ENCODE assay signal across 8 cellular contexts in genomic region chr9:105608685-105609598, GRCh38. TPM values are rescaled to one million over a fixed set of nuclear protein-coding genes. Genes with fewer than 3 reads are reported as not detected.
DNase-seq lines count a peak whose midpoint lies in the region; ATAC-seq, FAIRE-seq and TF ChIP-seq lines count a peak whose summit lies in the region.

No MANE protein-coding gene starts in this region.

- H3K27me3 ChIP-seq in ascending aorta (no peaks in the 10 kb centered on the region), keratinocyte (ENCODE audit: control insufficient read depth, extremely low read depth, insufficient read depth, low read length) (no peaks in the 10 kb centered on the region), transverse colon (no peaks in the 10 kb centered on the region)

- H3K9ac ChIP-seq in keratinocyte (ENCODE audit: control insufficient read depth, extremely low read depth, insufficient read depth, low read length), result no peak overlapping the region

- H3K27ac ChIP-seq in ascending aorta (no peak overlapping the region), keratinocyte (ENCODE audit: control insufficient read depth, insufficient read depth, low read length) (no peak overlapping the region), transverse colon (no peak overlapping the region)

- no peak overlapping the region for H3K4me2 ChIP-seq in keratinocyte (ENCODE audit: control insufficient read depth, extremely low read depth, insufficient read depth, low read depth, low read length)

- H3K36me3 ChIP-seq in ascending aorta, result peaks cover 3% of the 10 kb centered on the region in 2 donors
- no peaks in the 10 kb centered on the region for H3K36me3 ChIP-seq in keratinocyte (ENCODE audit: control insufficient read depth in 2 of 2, extremely low read depth in 1 of 2, insufficient read depth in 2 of 2, low read length in 2 of 2)
- H3K36me3 ChIP-seq in transverse colon, result peaks cover 0 to 4% (median 2%) of the 10 kb centered on the region in 4 donors

- 62 to 67% methylated on average over 6 of the region's 6 CpGs for WGBS in transverse colon (ENCODE audit: low coverage in 1 of 2), 2 donors

- peak; percentile 78 for FAIRE-seq in keratinocyte (lab: Jason Lieb, UNC)

- dilution Hi-C loops in keratinocyte (cut with MboI; ENCODE audit: extremely low pct_ligation_motif_present, low sequenced_read_pairs), result no loop called here

- no peaks in the 10 kb centered on the region for H3K79me2 ChIP-seq in keratinocyte (ENCODE audit: control insufficient read depth, insufficient read depth, low read length)

- intact Hi-C loops in ascending aorta (cut with DNase I), result loop anchor here (5.0 kb wide), 1 partner anchor 108 kb away; no protein-coding TSS in a partner anchor
- intact Hi-C loops in transverse colon (cut with DNase I; ENCODE audit: low total_unique reads), result loop anchor here (10.0 kb wide), 1 partner anchor 106 kb away; no protein-coding TSS in a partner anchor

- H3K4me1 ChIP-seq in ascending aorta (no peaks in the 10 kb centered on the region), keratinocyte (ENCODE audit: control insufficient read depth, extremely low read depth, insufficient read depth, low read length) (no peaks in the 10 kb centered on the region), transverse colon (no peaks in the 10 kb centered on the region)

- peak; percentile 51 for TF ChIP-seq CTCF in AG09309 (IDR thresholded peaks at IDR 0.05; ENCODE audit: control insufficient read depth, insufficient read depth, low read depth, low read length, missing control alignments)
- TF ChIP-seq CTCF in GM13976 (IDR thresholded peaks at IDR 0.05; ENCODE audit: borderline replicate concordance, control extremely low read depth, extremely low read depth, insufficient read depth, missing control alignments), result no peak
- peak; percentile 31 to 53 (median 37) for TF ChIP-seq CTCF in ascending aorta (IDR thresholded peaks at IDR 0.05)
- TF ChIP-seq CTCF in keratinocyte (optimal IDR thresholded peaks at IDR 0.05 in 1 of 3, IDR thresholded peaks at IDR 0.05 in 1 of 3, conservative IDR thresholded peaks at IDR 0.05 in 1 of 3; ENCODE audit: extremely low read depth in 1 of 3, insufficient read depth in 2 of 3, low read length in 3 of 3), result peak in 2 of 3 experiments; percentile 25 to 26
- peak; percentile 49 to 58 (median 53) for TF ChIP-seq CTCF in transverse colon (IDR thresholded peaks at IDR 0.05)

- TF ChIP-seq POLR2A in transverse colon (IDR thresholded peaks at IDR 0.05), result no peak

- peak; percentile 68 for ATAC-seq in HG02938 (IDR thresholded peaks at IDR 0.05; ENCODE audit: unreplicated experiment)

- H3K4me3 ChIP-seq in AG09309 (ENCODE audit: control insufficient read depth, low read depth, low read length) (no peak overlapping the region), ascending aorta (no peak overlapping the region), keratinocyte (ENCODE audit: control insufficient read depth in 2 of 3, extremely low read depth in 1 of 3, insufficient read depth in 2 of 3, low read depth in 1 of 3, low read length in 3 of 3) (no peak overlapping the region), transverse colon (no peak overlapping the region)

- no peaks in the 10 kb centered on the region for H3K9me3 ChIP-seq in ascending aorta
- H3K9me3 ChIP-seq in keratinocyte (ENCODE audit: control insufficient read depth, low read depth, low read length), result no peaks in the 10 kb centered on the region
- no peaks in the 10 kb centered on the region for H3K9me3 ChIP-seq in transverse colon

- no peaks in the 10 kb centered on the region for H3K9me1 ChIP-seq in keratinocyte (ENCODE audit: control insufficient read depth, extremely low read depth, insufficient read depth, low read length)

- no peaks in the 10 kb centered on the region for H4K20me1 ChIP-seq in keratinocyte (ENCODE audit: control insufficient read depth, extremely low read depth, insufficient read depth, low read length)

- DNase-seq in AG09309 (ENCODE audit: low read depth) (no peak), GM13976 (ENCODE audit: low spot score) (peak; percentile 44), NCI-H2107 treated with DMSO at 0.1 percent for 48 hours (lab: John Stamatoyannopoulos, UW; ENCODE audit: unreplicated experiment) (peak; percentile 37), ascending aorta (ENCODE audit: low spot score in 2 of 2) (no peak), keratinocyte (ENCODE audit: low read depth, low spot score) (peak; percentile 7), transverse colon (no peak), GOT3 (lab: John Stamatoyannopoulos, UW) (no peak)

- no peak overlapping the region for H2AFZ ChIP-seq in keratinocyte (ENCODE audit: control insufficient read depth, low read length)

- in situ Hi-C loops in GM13976 (cut with MboI; ENCODE audit: low sequenced_read_pairs, unreplicated experiment), result no loop called here
- in situ Hi-C loops in transverse colon (cut with MboI; ENCODE audit: low pct_ligation_motif_present in 1 of 4, low pct_unique_long_range_greater_than_20kb in 1 of 4, low sequenced_read_pairs in 3 of 4), result loop anchor here in 1 of 4 donors (25.0 kb wide), 2 partner anchors 103 to 278 kb away; no protein-coding TSS in a partner anchor

- no peak for TF ChIP-seq EP300 in transverse colon (IDR thresholded peaks at IDR 0.05; ENCODE audit: low read depth)

RNA-seq across cellular contexts. Expression of gene FKTN, which starts 51.0 kb away (rescaled TPM):
- 5.4 TPM for total RNA-seq in ascending aorta
- 11.0 to 15.9 TPM (median 13.1 TPM) in 3 replicates for polyA plus RNA-seq in keratinocyte
- 18.0 TPM for polyA plus RNA-seq in keratinocyte (2011; ENCODE audit: low read depth)
- 5.2 and 12.0 TPM in 2 replicates for polyA plus RNA-seq in keratinocyte (2011; cell fraction: cytosol; rRNA removed)
- polyA plus RNA-seq in keratinocyte (2011; cell fraction: nucleus; rRNA removed), result 19.5 and 20.9 TPM in 2 replicates
- polyA plus RNA-seq in keratinocyte (2012; ENCODE audit: low replicate concordance), result 6.7 and 10.4 TPM in 2 replicates
- 8.9 to 21.6 TPM (median 21.3 TPM) in 3 replicates for polyA minus RNA-seq in keratinocyte
- 9.8 TPM for polyA minus RNA-seq in keratinocyte (2011; cell fraction: cytosol; rRNA and poly(A)+ RNA removed)
- 17.8 and 33.4 TPM in 2 replicates for polyA minus RNA-seq in keratinocyte (2011; cell fraction: nucleus; rRNA and poly(A)+ RNA removed)
- 10 to 100 TPM in 3 of 4 donors, 1 to 10 TPM in 1; 6.7 to 15.1 (median 14.5) TPM for total RNA-seq in transverse colon

RNA-seq across cellular contexts. Expression of gene TAL2, which starts 53.3 kb away (rescaled TPM):
- total RNA-seq in ascending aorta, result not detected
- 0.10 to 0.30 TPM in 2 of 3 replicates, not detected in the other for polyA plus RNA-seq in keratinocyte
- not detected for polyA plus RNA-seq in keratinocyte (2011; ENCODE audit: low read depth)
- not detected in 2 replicates for polyA plus RNA-seq in keratinocyte (2011; cell fraction: cytosol; rRNA removed)
- polyA plus RNA-seq in keratinocyte (2011; cell fraction: nucleus; rRNA removed), result 0.53 and 0.84 TPM in 2 replicates
- polyA plus RNA-seq in keratinocyte (2012; ENCODE audit: low replicate concordance), result not detected in 2 replicates
- not detected in 3 replicates for polyA minus RNA-seq in keratinocyte
- polyA minus RNA-seq in keratinocyte (2011; cell fraction: cytosol; rRNA and poly(A)+ RNA removed), result not detected
- polyA minus RNA-seq in keratinocyte (2011; cell fraction: nucleus; rRNA and poly(A)+ RNA removed), result not detected in 2 replicates
- total RNA-seq in transverse colon, result not detected

Comparison
In these comparisons a context has a peak if more than half of its experiments do, and no peak if none do; other contexts are left out.
1. DNase-seq: peak in GM13976 (single experiment), NCI-H2107 treated with DMSO at 0.1 percent for 48 hours (single experiment) and keratinocyte (single experiment); none in AG09309 (single experiment), ascending aorta (0 of 2), transverse colon (single experiment) and GOT3 (single experiment).